In genomic region chr3:38950585-38950984, GRCh38 we compare ENCODE assay signal across 17 cellular contexts.
"Had no signal": no experiment of that assay in that cellular context is flagged by ENCODE, and none has a peak within 500 bp of the region (broad histone marks: within the 10 kb centered on the region; RNA-seq: fewer than 3 reads in every experiment).

No MANE protein-coding gene starts in this region.

- ATAC-seq: left ventricle myocardium superior; sciatic nerve; stimulated activated memory B cell treated with anti-CD40 and anti-IgM and Interleukin-4, amounts not matched to agents 10 μg/mL and 1 μg/mL and 100 μg/mL, for 72 hours had no signal

- DNase-seq: activated CD4-positive, alpha-beta T cell treated with anti-CD3 and anti-CD28 coated beads for 1 hour; activated gamma-delta T cell treated with Interleukin-2 at 50 U/mL for 16 hours; activated T-cell treated with anti-CD3 and anti-CD28 coated beads, Interleukin-2, amount 50 U/mL, for 1 hour; brain microvascular endothelial cell; central memory CD4-positive, alpha-beta T cell; effector memory CD4-positive, alpha-beta T cell; hypothalamus; occipital lobe; small intestine; stimulated activated CD4-positive, alpha-beta T cell treated with anti-CD3 and anti-CD28 coated beads, Interleukin-2, amount 100 ng/mL, for 24 hours; stomach; transverse colon; uterus had no signal

- H3K4me3 ChIP-seq: ascending aorta, stomach, transverse colon, uterus had no signal

- H3K27ac ChIP-seq: ascending aorta, brain microvascular endothelial cell, stomach, transverse colon, uterus had no signal

- H3K36me3 ChIP-seq: ascending aorta, brain microvascular endothelial cell, stomach, transverse colon, uterus had no signal

- H3K4me1 ChIP-seq: ascending aorta, stomach, transverse colon, uterus had no signal

- H3K27me3 ChIP-seq: ascending aorta, brain microvascular endothelial cell, transverse colon, uterus had no signal

- H3K9me3 ChIP-seq: ascending aorta, stomach, transverse colon, uterus had no signal
